1 cellular context compared by ENCODE assay signal in genomic region chr3:108202834-108203233, GRCh38.
TF ChIP-seq lines count a peak whose summit lies in the region.

No MANE protein-coding gene starts in this region.

TF ChIP-seq in HCT116, 20 proteins besides CTCF, POLR2A, EP300 and RAD21 (continued from another document):
- TF ChIP-seq REST (IDR thresholded peaks at IDR 0.05; ENCODE audit: low read depth) (no peak), ZNF274 (IDR thresholded peaks at IDR 0.05; ENCODE audit: low read depth, low read length) (no peak), TCF7L2 (IDR thresholded peaks at IDR 0.05; ENCODE audit: borderline replicate concordance, extremely low read depth, insufficient read depth, insufficient read length) (no peak), ZFX (IDR thresholded peaks at IDR 0.05) (no peak), CEBPB (IDR thresholded peaks at IDR 0.05; ENCODE audit: low read depth) (no peak), CBX3 (IDR thresholded peaks at IDR 0.05; ENCODE audit: low read depth) (no peak), EZH2phosphoT487 (IDR thresholded peaks at IDR 0.05; ENCODE audit: borderline replicate concordance) (no peak)
